9 cellular contexts compared by ENCODE assay signal in genomic region chr1:148353461-148354283, GRCh38.
DNase-seq lines count a peak whose midpoint lies in the region; ATAC-seq, FAIRE-seq and TF ChIP-seq lines count a peak whose summit lies in the region.
"Had no signal": no experiment of that assay in that cellular context is flagged by ENCODE, and none has a peak within 500 bp of the region (broad histone marks: within the 10 kb centered on the region; RNA-seq: fewer than 3 reads in every experiment).

No MANE protein-coding gene starts in this region.

- peaks cover 44% of the 10 kb centered on the region for H3K27me3 Mint-ChIP-seq in activated T-helper 17 cell treated with anti-CD3 and anti-CD28 coated beads, Interleukin-2, amount 50 U/mL, for 72 hours

- ATAC-seq in activated T-helper 17 cell treated with anti-CD3 and anti-CD28 coated beads, Interleukin-2, amount 50 U/mL, for 72 hours (replicated peaks), result peak; percentile 56
- ATAC-seq in gastrocnemius medialis, result no peak

- H3K9me3 ChIP-seq in gastrocnemius medialis, result no peaks in the 10 kb centered on the region

- H3K4me1 Mint-ChIP-seq in activated T-helper 17 cell treated with anti-CD3 and anti-CD28 coated beads, Interleukin-2, amount 50 U/mL, for 72 hours, result no peaks in the 10 kb centered on the region

- H3K27ac Mint-ChIP-seq in activated T-helper 17 cell treated with anti-CD3 and anti-CD28 coated beads, Interleukin-2, amount 50 U/mL, for 72 hours, result no peak overlapping the region

- H3K4me3 Mint-ChIP-seq in activated T-helper 17 cell treated with anti-CD3 and anti-CD28 coated beads, Interleukin-2, amount 50 U/mL, for 72 hours, result no peak overlapping the region

- no peak overlapping the region for H3K27ac ChIP-seq in gastrocnemius medialis
- H3K27ac ChIP-seq: cardiac muscle cell had no signal

- no peaks in the 10 kb centered on the region for H3K36me3 Mint-ChIP-seq in activated T-helper 17 cell treated with anti-CD3 and anti-CD28 coated beads, Interleukin-2, amount 50 U/mL, for 72 hours (ENCODE audit: low read depth)

- no peak for TF ChIP-seq POLR2A in gastrocnemius medialis (IDR thresholded peaks at IDR 0.05)

- intact Hi-C loops in gastrocnemius medialis (cut with DNase I; ENCODE audit: low total_unique reads), result no loop called here

- H3K9me3 Mint-ChIP-seq in activated T-helper 17 cell treated with anti-CD3 and anti-CD28 coated beads, Interleukin-2, amount 50 U/mL, for 72 hours, result no peaks in the 10 kb centered on the region

- DNase-seq in 8988T, result peak; percentile 49
- DNase-seq in GM10266 (ENCODE audit: extremely low spot score), result peak; percentile 45
- peak; percentile 95 for DNase-seq in iPS DF 19.7 (ENCODE audit: low read depth, low spot score)
- no peak for DNase-seq in cortex of kidney (lab: John Stamatoyannopoulos, UW)
- DNase-seq in SHP77 treated with DMSO at 0.1 percent for 48 hours (lab: John Stamatoyannopoulos, UW), result no peak
- DNase-seq in frontal cortex (ENCODE audit: low spot score in 2 of 2), result no peak
- no peak for DNase-seq in gastrocnemius medialis

- H3K27me3 ChIP-seq in gastrocnemius medialis, result peaks cover 33 to 60% (median 54%) of the 10 kb centered on the region in 3 donors

- no peak for TF ChIP-seq CTCF in GM10266 (IDR thresholded peaks at IDR 0.05; ENCODE audit: control insufficient read depth, insufficient read depth, low read depth, missing control alignments)
- no peak for TF ChIP-seq CTCF in gastrocnemius medialis (IDR thresholded peaks at IDR 0.05 in 4 of 5, conservative IDR thresholded peaks at IDR 0.05 in 1 of 5)

- no peaks in the 10 kb centered on the region for H3K36me3 ChIP-seq in gastrocnemius medialis
- H3K36me3 ChIP-seq: cardiac muscle cell had no signal

- H3K4me1 ChIP-seq in gastrocnemius medialis, result no peaks in the 10 kb centered on the region

- FAIRE-seq in frontal cortex (lab: Jason Lieb, UNC), result no peak

- peak overlapping the region in 1 of 4 donors; percentile 2 for H3K4me3 ChIP-seq in gastrocnemius medialis
- H3K4me3 ChIP-seq: cardiac muscle cell had no signal

- in situ Hi-C loops in gastrocnemius medialis (cut with MboI; ENCODE audit: low sequenced_read_pairs in 4 of 4), result no loop called here

Comparison
In these comparisons a context has a peak if more than half of its experiments do, and no peak if none do; other contexts are left out.
1. DNase-seq: peak in 8988T (single experiment), GM10266 (single experiment) and iPS DF 19.7 (single experiment); none in cortex of kidney (single experiment), SHP77 treated with DMSO at 0.1 percent for 48 hours (single experiment), frontal cortex (0 of 2) and gastrocnemius medialis (0 of 2).